18 cellular contexts compared by ENCODE assay signal in genomic region chr3:100696161-100696560, GRCh38.
"Had no signal": no experiment of that assay in that cellular context is flagged by ENCODE, and none has a peak within 500 bp of the region (broad histone marks: within the 10 kb centered on the region; RNA-seq: fewer than 3 reads in every experiment).

No MANE protein-coding gene starts in this region.

- H3K27ac ChIP-seq: colonic mucosa, gastrocnemius medialis, heart right ventricle, left ventricle myocardium inferior, lower lobe of right lung, neutrophil, psoas muscle, right lobe of liver, uterus had no signal

- H3K27me3 ChIP-seq: colonic mucosa, neutrophil, right lobe of liver had no signal

- H3K9me3 ChIP-seq: colonic mucosa, gastrocnemius medialis, heart right ventricle, left ventricle myocardium inferior, lower lobe of right lung, neutrophil, psoas muscle, right lobe of liver, uterus had no signal

- H3K4me3 ChIP-seq: colonic mucosa, gastrocnemius medialis, heart right ventricle, left ventricle myocardium inferior, lower lobe of right lung, psoas muscle, right lobe of liver, uterus had no signal

- ATAC-seq: esophagus mucosa; gastrocnemius medialis; heart right ventricle; lower lobe of right lung; naive thymus-derived CD8-positive, alpha-beta T cell; psoas muscle had no signal

- H3K4me1 ChIP-seq: colonic mucosa, heart right ventricle, left ventricle myocardium inferior, lower lobe of right lung, uterus had no signal

- DNase-seq: colonic mucosa; effector CD4-positive, alpha-beta T cell; endodermal cell; gastrocnemius medialis; heart right ventricle; hypothalamus; left ventricle myocardium inferior; lower lobe of right lung; mesenchymal stem cell; naive thymus-derived CD8-positive, alpha-beta T cell; psoas muscle; retina; right lobe of liver; stimulated activated CD4-positive, alpha-beta T cell treated with anti-CD3 and anti-CD28 coated beads, Interleukin-12 subunit alpha, Interleukin-12 subunit beta, amount 100 ng/mL, for 4 hours; stimulated activated naive CD4-positive, alpha-beta T cell treated with Interleukin-2 at 50 U/mL for 16 hours; uterus had no signal

- H3K36me3 ChIP-seq: colonic mucosa, gastrocnemius medialis, heart right ventricle, left ventricle myocardium inferior, lower lobe of right lung, neutrophil, right lobe of liver, uterus had no signal
